In genomic region chr2:98912221-98912851, GRCh38 we compare ENCODE assay signal across 8 cellular contexts. TPM values are rescaled to one million over a fixed set of nuclear protein-coding genes. Genes with fewer than 3 reads are reported as not detected.
A peak's percentile ranks its signal among the peaks of the same experiment; 100 is the strongest.
DNase-seq lines count a peak whose midpoint lies in the region; ATAC-seq, FAIRE-seq and TF ChIP-seq lines count a peak whose summit lies in the region.

No MANE protein-coding gene starts in this region.

- H3K9me3 ChIP-seq in hepatocyte (ENCODE audit: low read depth) (no peaks in the 10 kb centered on the region), vagina (no peaks in the 10 kb centered on the region)

- H3K4me3 ChIP-seq in hepatocyte = no peak overlapping the region
- H3K4me3 ChIP-seq in vagina = no peak overlapping the region

- WGBS in hepatocyte (ENCODE audit: low lambda C conversion rate, missing lambda C conversion rate) = 72% methylated on average over 18 of the region's 18 CpGs

- peaks cover 25% of the 10 kb centered on the region for H3K4me1 ChIP-seq in hepatocyte (ENCODE audit: insufficient read depth)
- H3K4me1 ChIP-seq in vagina = peaks cover 32% of the 10 kb centered on the region

- no peak overlapping the region for H3K27ac ChIP-seq in hepatocyte
- no peak overlapping the region for H3K27ac ChIP-seq in vagina

- TF ChIP-seq CTCF in hepatocyte (IDR thresholded peaks at IDR 0.05; ENCODE audit: poor library complexity) (no peak), vagina (IDR thresholded peaks at IDR 0.05) (no peak), GM13977 (IDR thresholded peaks at IDR 0.05; ENCODE audit: extremely low read depth, insufficient read depth, missing control alignments) (no peak)

- no peaks in the 10 kb centered on the region for H3K9me3 Mint-ChIP-seq in activated T-helper 17 cell treated with anti-CD3 and anti-CD28 coated beads, Interleukin-2, amount 50 U/mL, for 72 hours

- peak; percentile 91 for DNase-seq in A172 (ENCODE audit: low spot score)
- peak; percentile 90 for DNase-seq in HTR-8/SVneo (ENCODE audit: insufficient read length, low spot score)
- DNase-seq in hepatocyte (ENCODE audit: low spot score) = peak; percentile 62
- DNase-seq in vagina (ENCODE audit: extremely low spot score in 2 of 2) = peak; percentile 71 to 91
- no peak for DNase-seq in GM13977 (ENCODE audit: low spot score)

- H3K27me3 ChIP-seq in hepatocyte = no peaks in the 10 kb centered on the region
- H3K27me3 ChIP-seq in vagina = no peaks in the 10 kb centered on the region

- H3K9me2 ChIP-seq in hepatocyte (replicated peaks; ENCODE audit: insufficient read depth) = no peaks in the 10 kb centered on the region

- peak overlapping the region; percentile 22 for H3K4me3 Mint-ChIP-seq in activated T-helper 17 cell treated with anti-CD3 and anti-CD28 coated beads, Interleukin-2, amount 50 U/mL, for 72 hours

- H3K36me3 ChIP-seq in hepatocyte (replicated peaks; ENCODE audit: insufficient read depth, low read depth) = no peaks in the 10 kb centered on the region
- no peaks in the 10 kb centered on the region for H3K36me3 ChIP-seq in vagina

- H3K27ac Mint-ChIP-seq in activated T-helper 17 cell treated with anti-CD3 and anti-CD28 coated beads, Interleukin-2, amount 50 U/mL, for 72 hours = peak overlapping the region; percentile 50

- FAIRE-seq in HTR-8/SVneo (lab: Jason Lieb, UNC) = peak; percentile 97

- ATAC-seq in activated T-helper 17 cell treated with anti-CD3 and anti-CD28 coated beads, Interleukin-2, amount 50 U/mL, for 72 hours (replicated peaks) = no peak
- ATAC-seq in HG03342 (IDR thresholded peaks at IDR 0.05; ENCODE audit: unreplicated experiment) (no peak), HG02571 (IDR thresholded peaks at IDR 0.05; ENCODE audit: unreplicated experiment) (no peak)

- H3K79me2 ChIP-seq in hepatocyte = no peaks in the 10 kb centered on the region

- no peaks in the 10 kb centered on the region for H4K20me1 ChIP-seq in hepatocyte (ENCODE audit: insufficient read depth, poor library complexity, severe bottlenecking)

- in situ Hi-C loops in GM13977 (cut with MboI; ENCODE audit: low pct_unique_long_range_greater_than_20kb, low sequenced_read_pairs, unreplicated experiment) = no loop called here

- H3K4me1 Mint-ChIP-seq in activated T-helper 17 cell treated with anti-CD3 and anti-CD28 coated beads, Interleukin-2, amount 50 U/mL, for 72 hours = peaks cover 22% of the 10 kb centered on the region

- no peak overlapping the region for H2AFZ ChIP-seq in hepatocyte

- intact Hi-C loops in vagina (cut with DNase I) = no loop called here

- no peak overlapping the region for H3K4me2 ChIP-seq in hepatocyte

- H3K27me3 Mint-ChIP-seq in activated T-helper 17 cell treated with anti-CD3 and anti-CD28 coated beads, Interleukin-2, amount 50 U/mL, for 72 hours = peaks cover 37% of the 10 kb centered on the region

- H3K36me3 Mint-ChIP-seq in activated T-helper 17 cell treated with anti-CD3 and anti-CD28 coated beads, Interleukin-2, amount 50 U/mL, for 72 hours (ENCODE audit: low read depth) = no peaks in the 10 kb centered on the region

- TF ChIP-seq POLR2A in vagina (IDR thresholded peaks at IDR 0.05) = no peak

RNA-seq across cellular contexts. Expression of gene CRACDL, which starts 23.7 kb away (rescaled TPM):
- total RNA-seq in A172 (2014; rRNA removed; shearing (Covaris generic)) = 0.79 and 3.1 TPM in 2 replicates
- total RNA-seq in activated T-helper 17 cell treated with anti-CD3 and anti-CD28 coated beads, Interleukin-2, amount 50 U/mL, for 72 hours = under 1 TPM; 0.13 to 0.16 TPM
- total RNA-seq in hepatocyte (0.40 and 0.47 TPM in 2 replicates), vagina (6.4 TPM)
- 1.4 TPM in 1 of 2 replicates, not detected in the other for polyA plus RNA-seq in hepatocyte
